Comparison of ENCODE assay signal across 8 cellular contexts in genomic region chr12:64610660-64611429, GRCh38. TPM values are rescaled to one million over a fixed set of nuclear protein-coding genes. Genes with fewer than 3 reads are reported as not detected.
A peak's percentile ranks its signal among the peaks of the same experiment; 100 is the strongest.
DNase-seq lines count a peak whose midpoint lies in the region; ATAC-seq and TF ChIP-seq lines count a peak whose summit lies in the region.

No MANE protein-coding gene starts in this region.

- 0 to 1% (median 0%) methylated on average over 5 to 63 of the region's 63 CpGs for WGBS in adrenal gland, 4 donors
- no CpG with 5 or more reads among the region's 63 CpGs for WGBS in iPS DF 6.9 (ENCODE audit: insufficient coverage, insufficient read length)
- under 1% methylated on average over 51 of the region's 63 CpGs for WGBS in smooth muscle cell (ENCODE audit: low lambda C conversion rate)

- H3K36me3 Mint-ChIP-seq in T-cell = peaks cover 35% of the 10 kb centered on the region

- intact Hi-C loops in adrenal gland (cut with DNase I) = loop anchor here (5.0 to 10.0 kb wide), 2 partner anchors 59 to 64 kb away; no protein-coding TSS in a partner anchor

- H3K27me3 ChIP-seq in adrenal gland (no peaks in the 10 kb centered on the region), iPS DF 6.9 (ENCODE audit: control insufficient read depth, insufficient read depth, low read length) (no peaks in the 10 kb centered on the region), smooth muscle cell (ENCODE audit: low read depth) (no peaks in the 10 kb centered on the region)

- peaks cover 23% of the 10 kb centered on the region for H3F3A ChIP-seq in smooth muscle cell (ENCODE audit: low read depth)

- H3K27ac Mint-ChIP-seq in T-cell = peak overlapping the region; percentile 96 to 97

- no peaks in the 10 kb centered on the region for H3K27me3 Mint-ChIP-seq in T-cell

- peak; percentile 77 for DNase-seq in EL
- peak; percentile 64 for DNase-seq in HuH-7.5 (ENCODE audit: low spot score)
- peak; percentile 39 to 74 (median 60) for DNase-seq in T-cell
- peak; percentile 65 to 78 (median 70) for DNase-seq in adrenal gland
- no peak for DNase-seq in iPS DF 6.9 (ENCODE audit: low read depth, low spot score)
- peak; percentile 39 for DNase-seq in smooth muscle cell (lab: John Stamatoyannopoulos, UW; ENCODE audit: unreplicated experiment)
- no peak for DNase-seq in COLO829 (ENCODE audit: low spot score)

- peak overlapping the region; percentile 99 for H3K4me2 ChIP-seq in smooth muscle cell

- H3K4me3 ChIP-seq in adrenal gland (peak overlapping the region; percentile 66 to 97 (median 94)), iPS DF 6.9 (ENCODE audit: low read length) (peak overlapping the region; percentile 96), smooth muscle cell (peak overlapping the region; percentile 91)

- H3K4me3 Mint-ChIP-seq in T-cell = peak overlapping the region; percentile 93 to 99 (median 97)

- peak overlapping the region; percentile 90 for H2AFZ ChIP-seq in smooth muscle cell (ENCODE audit: low read depth)

- peaks cover 23 to 29% of the 10 kb centered on the region in 2 donors for H3K4me1 ChIP-seq in adrenal gland (replicated peaks in 1 of 2)
- H3K4me1 ChIP-seq in iPS DF 6.9 (ENCODE audit: control insufficient read depth, insufficient read depth, low read length) = no peaks in the 10 kb centered on the region; the same call in 1 of the 2 replicates
- peaks cover 7% of the 10 kb centered on the region for H3K4me1 ChIP-seq in smooth muscle cell (ENCODE audit: low read depth)

- no peaks in the 10 kb centered on the region for H3K9me3 Mint-ChIP-seq in T-cell

- peak overlapping the region; percentile 51 for H3K9ac ChIP-seq in smooth muscle cell (ENCODE audit: low read depth)

- TF ChIP-seq POLR2A in adrenal gland (IDR thresholded peaks at IDR 0.05) = no peak

- H3K4me1 Mint-ChIP-seq in T-cell = peaks cover 43 to 54% (median 53%) of the 10 kb centered on the region in 3 donors

- peak in 1 of 6 experiments; percentile 6 for TF ChIP-seq CTCF in adrenal gland (IDR thresholded peaks at IDR 0.05)
- no peak for TF ChIP-seq CTCF in smooth muscle cell (IDR thresholded peaks at IDR 0.05; ENCODE audit: borderline replicate concordance, insufficient read depth, poor library complexity, severe bottlenecking)

- H3K27ac ChIP-seq in adrenal gland = peak overlapping the region; percentile 52 to 93 (median 86)
- no peak overlapping the region for H3K27ac ChIP-seq in iPS DF 6.9 (ENCODE audit: low read length)
- peak overlapping the region; percentile 27 for H3K27ac ChIP-seq in smooth muscle cell (ENCODE audit: low read depth)

- H3K36me3 ChIP-seq in adrenal gland (replicated peaks in 1 of 2) (no peaks in the 10 kb centered on the region), iPS DF 6.9 (ENCODE audit: control insufficient read depth, insufficient read depth, low read length) (no peaks in the 10 kb centered on the region), smooth muscle cell (ENCODE audit: low read depth) (no peaks in the 10 kb centered on the region)

- peaks cover 37% of the 10 kb centered on the region for H3K79me2 ChIP-seq in smooth muscle cell (ENCODE audit: low read depth)

- CTCF ChIA-PET in T-cell (lab: Charles Lee) = interaction anchor here (0.5 to 5.9 kb wide), 10 partner anchors 14 to 185 kb away, joined by 3 to 33 read pairs (median 4); no protein-coding TSS in a partner anchor

- H3K9me3 ChIP-seq in adrenal gland (replicated peaks in 1 of 3) = no peaks in the 10 kb centered on the region
- H3K9me3 ChIP-seq in iPS DF 6.9 (ENCODE audit: control insufficient read depth, insufficient read depth, low read length) = no peaks in the 10 kb centered on the region
- H3K9me3 ChIP-seq in smooth muscle cell (replicated peaks; ENCODE audit: low read depth) = no peaks in the 10 kb centered on the region

- POLR2A ChIA-PET in T-cell (lab: Charles Lee) = interaction anchor here in 1 of 2 donors (0.6 to 1.2 kb wide), 4 partner anchors 16 to 55 kb away, joined by 3 to 4 read pairs (median 4); no protein-coding TSS in a partner anchor

- H4K20me1 ChIP-seq in smooth muscle cell (ENCODE audit: low read depth) = peaks cover 3% of the 10 kb centered on the region

- ATAC-seq in GM21447 (IDR thresholded peaks at IDR 0.05; ENCODE audit: unreplicated experiment) (peak; percentile 51), T-cell (replicated peaks in 1 of 4) (peak; percentile 48 to 63 (median 56))

RNA-seq across cellular contexts. Expression of gene RASSF3, which starts 0.6 kb away (rescaled TPM):
- total RNA-seq in T-cell = 100 to 1,000 TPM; 113 to 167 (median 149) TPM
- total RNA-seq in adrenal gland = 10 to 100 TPM; 34.9 to 75.8 (median 52.0) TPM
- polyA plus RNA-seq in adrenal gland = 10 to 100 TPM; 21.7 to 40.1 (median 23.7) TPM
- 5.0 and 5.6 TPM in 2 replicates for total RNA-seq in smooth muscle cell
- polyA plus RNA-seq in smooth muscle cell = 1.2 and 1.4 TPM in 2 replicates

Comparison
In these comparisons a context has a peak if more than half of its experiments do, and no peak if none do; other contexts are left out.
1. DNase-seq: peak in EL (single experiment), HuH-7.5 (single experiment), T-cell (34 of 34), adrenal gland (7 of 7) and smooth muscle cell (single experiment); none in iPS DF 6.9 (single experiment) and COLO829 (single experiment).
2. Peak in every context shown above with its lines, with median percentiles within 50 percentile points of each other: H3K4me3 ChIP-seq.